Comparison of ENCODE assay signal across 8 cellular contexts in genomic region chr1:229624906-229625871, GRCh38. TPM values are rescaled to one million over a fixed set of nuclear protein-coding genes. Genes with fewer than 3 reads are reported as not detected.
DNase-seq lines count a peak whose midpoint lies in the region; ATAC-seq and TF ChIP-seq lines count a peak whose summit lies in the region.

No MANE protein-coding gene starts in this region.

- no peak overlapping the region for H4K8ac ChIP-seq in H9 (replicated peaks; ENCODE audit: insufficient read length, low read depth, low read length)

- no peak overlapping the region for H3K23ac ChIP-seq in H9 (ENCODE audit: insufficient read length, low read depth, low read length)

- H3K23me2 ChIP-seq in H9 (ENCODE audit: insufficient read length, low read depth, low read length, poor library complexity, severe bottlenecking), result peaks cover 10% of the 10 kb centered on the region

- H3K79me2 ChIP-seq in H9 (ENCODE audit: insufficient read depth, low read length), result peaks cover 42% of the 10 kb centered on the region

- H3K4me2 ChIP-seq in H9 (ENCODE audit: insufficient read depth, insufficient read length, low read length), result peak overlapping the region; percentile 81

- H3K4me3 Mint-ChIP-seq in H9, result peak overlapping the region; percentile 89 to 96
- H3K4me3 Mint-ChIP-seq in T-helper 2 cell treated with Interferon-gamma antibody and Interleukin-4, amounts not matched to agents 5 μg/mL and 100 μg/mL, for 36 hours, result peak overlapping the region; percentile 92

- H2AFZ ChIP-seq in H9 (ENCODE audit: low read length), result no peak overlapping the region

- no peak overlapping the region for H4K5ac ChIP-seq in H9 (ENCODE audit: insufficient read length, low read depth, low read length)

- H3K36me3 ChIP-seq in GM06990 (ENCODE audit: control insufficient read depth, insufficient read depth, low read length) (no peaks in the 10 kb centered on the region), MG63 (peaks cover 32% of the 10 kb centered on the region), gastrocnemius medialis (no peaks in the 10 kb centered on the region)

- TF ChIP-seq CTCF in GM06990 (IDR thresholded peaks at IDR 0.05; ENCODE audit: insufficient read depth, low read length, poor library complexity, severe bottlenecking) (no peak), H9 (conservative IDR thresholded peaks at IDR 0.05) (no peak), gastrocnemius medialis (IDR thresholded peaks at IDR 0.05 in 4 of 5, conservative IDR thresholded peaks at IDR 0.05 in 1 of 5) (no peak)

- no peaks in the 10 kb centered on the region for H3K27me3 Mint-ChIP-seq in H9 (ENCODE audit: low read depth)
- no peaks in the 10 kb centered on the region for H3K27me3 Mint-ChIP-seq in T-helper 2 cell treated with Interferon-gamma antibody and Interleukin-4, amounts not matched to agents 5 μg/mL and 100 μg/mL, for 36 hours (ENCODE audit: low read depth)

- no peaks in the 10 kb centered on the region for H3K79me1 ChIP-seq in H9 (ENCODE audit: insufficient read depth, low read depth, low read length, poor library complexity, severe bottlenecking)

- WGBS in H9 (ENCODE audit: extremely low coverage, insufficient read length, low lambda C conversion rate), result no CpG with 5 or more reads among the region's 86 CpGs

- no peaks in the 10 kb centered on the region for H3K9me3 Mint-ChIP-seq in H9
- no peaks in the 10 kb centered on the region for H3K9me3 Mint-ChIP-seq in T-helper 2 cell treated with Interferon-gamma antibody and Interleukin-4, amounts not matched to agents 5 μg/mL and 100 μg/mL, for 36 hours

- no peak overlapping the region for H2BK20ac ChIP-seq in H9 (ENCODE audit: low read depth, low read length, poor library complexity, severe bottlenecking)

- no peak overlapping the region for H3K14ac ChIP-seq in H9 (ENCODE audit: insufficient read depth, low read length)

- H2BK12ac ChIP-seq in H9 (ENCODE audit: insufficient read length, low read depth, low read length), result no peak overlapping the region

- no peak overlapping the region for H3K56ac ChIP-seq in H9 (ENCODE audit: insufficient read length, low read depth, low read length)

- H4K91ac ChIP-seq in H9 (ENCODE audit: insufficient read length, low read depth, low read length), result no peak overlapping the region

- no peak overlapping the region for H2AK5ac ChIP-seq in H9 (ENCODE audit: insufficient read length, low read length)

- H4K20me1 ChIP-seq in H9 (ENCODE audit: control insufficient read depth, insufficient read depth, insufficient read length), result no peaks in the 10 kb centered on the region

- no peaks in the 10 kb centered on the region for H3K27me3 ChIP-seq in GM06990 (replicated peaks; ENCODE audit: control insufficient read depth, insufficient read depth, low read length)
- no peaks in the 10 kb centered on the region for H3K27me3 ChIP-seq in H9 (ENCODE audit: insufficient read depth, low read length)
- H3K27me3 ChIP-seq in MG63, result no peaks in the 10 kb centered on the region
- H3K27me3 ChIP-seq in gastrocnemius medialis, result no peaks in the 10 kb centered on the region

- peak overlapping the region in 2 of 3 experiments; percentile 3 to 32; a peak in 1 of 7 replicates for H3K27ac Mint-ChIP-seq in H9
- peak overlapping the region; percentile 89 for H3K27ac Mint-ChIP-seq in T-helper 2 cell treated with Interferon-gamma antibody and Interleukin-4, amounts not matched to agents 5 μg/mL and 100 μg/mL, for 36 hours

- in situ Hi-C loops in gastrocnemius medialis (cut with MboI; ENCODE audit: low sequenced_read_pairs in 4 of 4), result loop anchor here in 3 of 4 donors (5.0 to 10.0 kb wide), 2 partner anchors 60 to 63 kb away; no protein-coding TSS in a partner anchor

- H3K9me3 ChIP-seq in H9 (ENCODE audit: control insufficient read depth, low read depth, low read length) (no peaks in the 10 kb centered on the region), MG63 (no peaks in the 10 kb centered on the region), gastrocnemius medialis (no peaks in the 10 kb centered on the region)

- peaks cover 5 to 27% (median 19%) of the 10 kb centered on the region in 3 experiments; a peak in 6 of 7 replicates for H3K36me3 Mint-ChIP-seq in H9 (ENCODE audit: insufficient read depth in 1 of 3, low read depth in 3 of 3)
- peaks cover 23% of the 10 kb centered on the region for H3K36me3 Mint-ChIP-seq in T-helper 2 cell treated with Interferon-gamma antibody and Interleukin-4, amounts not matched to agents 5 μg/mL and 100 μg/mL, for 36 hours (ENCODE audit: low read depth)

- DNase-seq in GM06990 (ENCODE audit: extremely low read depth, insufficient read length) (peak; percentile 75), H9 (peak; percentile 49), MG63 (peak; percentile 53), astrocyte of the hippocampus (ENCODE audit: low read depth, low spot score) (peak; percentile 70), gastrocnemius medialis (peak; percentile 58 to 68), mesenteric fat pad (ENCODE audit: low spot score) (no peak)
- DNase-seq in T-helper 2 cell treated with Interferon-gamma antibody and Interleukin-4, amounts not matched to agents 5 μg/mL and 100 μg/mL, for 36 hours (ENCODE audit: low spot score), result peak; percentile 53

- H3K18ac ChIP-seq in H9 (ENCODE audit: insufficient read length, low read depth, low read length), result no peak overlapping the region

- no peak overlapping the region for H2BK5ac ChIP-seq in H9 (ENCODE audit: insufficient read length, low read length)

- H3K4ac ChIP-seq in H9 (ENCODE audit: low read depth, low read length), result no peak overlapping the region

- intact Hi-C loops in gastrocnemius medialis (cut with DNase I; ENCODE audit: low total_unique reads), result loop anchor here (10.0 kb wide), 2 partner anchors 1540 to 1680 kb away; partner anchors contain the start of genes ARF1 and WNT9A

- ATAC-seq in gastrocnemius medialis, result peak; percentile 68 to 72

- H3T11ph ChIP-seq in H9 (ENCODE audit: low read length), result no peak overlapping the region

- TF ChIP-seq POLR2A in gastrocnemius medialis (IDR thresholded peaks at IDR 0.05), result no peak

- no peak overlapping the region for H2BK120ac ChIP-seq in H9 (ENCODE audit: low read depth, low read length, poor library complexity, severe bottlenecking)

- H3K4me3 ChIP-seq in GM06990 (replicated peaks; ENCODE audit: low read depth, low read length), result peak overlapping the region; percentile 91
- peak overlapping the region; percentile 96 for H3K4me3 ChIP-seq in MG63
- peak overlapping the region; percentile 94 for H3K4me3 ChIP-seq in iPS-11a (ENCODE audit: low read depth, low read length)
- H3K4me3 ChIP-seq in gastrocnemius medialis, result peak overlapping the region; percentile 82 to 100 (median 94)

- H3K27ac ChIP-seq in H9 (ENCODE audit: insufficient read length, low read depth, low read length) (no peak overlapping the region), gastrocnemius medialis (peak overlapping the region; percentile 92 to 99 (median 96))

- H3K4me1 Mint-ChIP-seq in H9, result peaks cover 25 to 34% of the 10 kb centered on the region in 2 experiments
- H3K4me1 Mint-ChIP-seq in T-helper 2 cell treated with Interferon-gamma antibody and Interleukin-4, amounts not matched to agents 5 μg/mL and 100 μg/mL, for 36 hours (ENCODE audit: low read depth), result peaks cover 44% of the 10 kb centered on the region

- H2BK15ac ChIP-seq in H9 (ENCODE audit: low read depth, low read length), result no peak overlapping the region

- H3K4me1 ChIP-seq in H9 (ENCODE audit: insufficient read depth, low read length), result peaks cover 4% of the 10 kb centered on the region; the same call in 1 of the 2 replicates
- peaks cover 57 to 58% of the 10 kb centered on the region in 2 donors for H3K4me1 ChIP-seq in gastrocnemius medialis

- peak overlapping the region; percentile 9 for H3K9ac ChIP-seq in H9 (ENCODE audit: extremely low read depth, insufficient read length, low read length)

RNA-seq across cellular contexts. Expression of gene TAF5L, which starts 0.7 kb away (rescaled TPM):
- total RNA-seq in H9 (2021), result 30.3 and 33.6 TPM in 2 replicates
- total RNA-seq in MG63 (2014; rRNA removed; shearing (Covaris generic); ENCODE audit: low replicate concordance), result 26.9 TPM in 2 replicates
- total RNA-seq in gastrocnemius medialis, result 10 to 100 TPM; 14.5 to 37.4 (median 24.3) TPM
- total RNA-seq in mesenteric fat pad, result 24.8 TPM

RNA-seq across cellular contexts. Expression of gene URB2, which starts 0.9 kb away (rescaled TPM):
- total RNA-seq in H9 (2021) (51.9 and 53.2 TPM in 2 replicates), gastrocnemius medialis (10 to 100 TPM in 3 of 4 donors, 1 to 10 TPM in 1; 9.9 to 20.6 (median 13.4) TPM), mesenteric fat pad (14.0 TPM)
- 19.8 and 21.3 TPM in 2 replicates for total RNA-seq in MG63 (2014; rRNA removed; shearing (Covaris generic); ENCODE audit: low replicate concordance)
